8 cellular contexts compared by ENCODE assay signal in genomic region chr16:85126731-85127662, GRCh38. TPM values are rescaled to one million over a fixed set of nuclear protein-coding genes. Genes with fewer than 3 reads are reported as not detected.
DNase-seq lines count a peak whose midpoint lies in the region; TF ChIP-seq lines count a peak whose summit lies in the region.

No MANE protein-coding gene starts in this region.

- peak overlapping the region; percentile 62 for H3K27ac ChIP-seq in HUES48 (ENCODE audit: low read depth, low read length)

- H3K4me3 ChIP-seq in AG09309 (ENCODE audit: control insufficient read depth, low read depth, low read length) (no peak overlapping the region; the same call in 1 of the 2 replicates), HUES48 (ENCODE audit: low read depth, low read length) (no peak overlapping the region)

- no peak overlapping the region for H3K9ac ChIP-seq in HUES48 (ENCODE audit: low read depth, low read length)

- no peak for TF ChIP-seq CTCF in AG09309 (IDR thresholded peaks at IDR 0.05; ENCODE audit: control insufficient read depth, insufficient read depth, low read depth, low read length, missing control alignments)

- DNase-seq in AG09309 (ENCODE audit: low read depth) (peak; percentile 35), anterior cingulate cortex (lab: John Stamatoyannopoulos, UW) (peak in 39 of 58 donors; percentile 18 to 75 (median 46)), lung microvascular endothelial cell (ENCODE audit: low read depth in 2 of 2) (peak; percentile 59 to 70), superior temporal gyrus (ENCODE audit: extremely low spot score) (peak; percentile 22), T-helper 1 cell (no peak), LoVo (ENCODE audit: low spot score) (no peak), NCI-H1436 treated with DMSO at 0.1 percent for 48 hours (lab: John Stamatoyannopoulos, UW) (no peak)

- no peaks in the 10 kb centered on the region for H3K36me3 ChIP-seq in HUES48 (ENCODE audit: control insufficient read depth, insufficient read depth, low read length)

- H3K27me3 ChIP-seq in HUES48 (ENCODE audit: control insufficient read depth, insufficient read depth, low read length), result 0 out of 2 replicates have a peak, but pooled peaks cover 3% of the 10 kb centered on the region

- H3K9me3 ChIP-seq in HUES48 (ENCODE audit: control insufficient read depth, insufficient read depth, low read length), result no peaks in the 10 kb centered on the region

- peaks cover 14% of the 10 kb centered on the region for H3K4me1 ChIP-seq in HUES48 (ENCODE audit: control insufficient read depth, insufficient read depth, low read length)

RNA-seq across cellular contexts. Expression of gene CIBAR2, which starts 14.7 kb away (rescaled TPM):
- not detected in 2 replicates for total RNA-seq in lung microvascular endothelial cell

Comparison
In these comparisons a context has a peak if more than half of its experiments do, and no peak if none do; other contexts are left out.
1. DNase-seq: peak in AG09309 (single experiment), anterior cingulate cortex (39 of 58), lung microvascular endothelial cell (2 of 2) and superior temporal gyrus (single experiment); none in T-helper 1 cell (0 of 5), LoVo (single experiment) and NCI-H1436 treated with DMSO at 0.1 percent for 48 hours (single experiment).